24 cellular contexts compared by ENCODE assay signal in genomic region chr14:30240685-30241084, GRCh38.
"Had no signal": no experiment of that assay in that cellular context is flagged by ENCODE, and none has a peak within 500 bp of the region (broad histone marks: within the 10 kb centered on the region; RNA-seq: fewer than 3 reads in every experiment).

No MANE protein-coding gene starts in this region.

- H3K9me3 Mint-ChIP-seq: T-helper 1 cell treated with Interleukin-12 subunit alpha and Interleukin-12 subunit beta and Interleukin-4 antibody, amounts not matched to agents 30 μg/mL and 1 μg/mL, for 36 hours had no signal

- H3K27ac Mint-ChIP-seq: activated naive CD8-positive, alpha-beta T cell treated with anti-CD3 and anti-CD28 coated beads for 36 hours; natural killer cell treated with Interleukin-12 subunit alpha and Interleukin-12 subunit beta and Interleukin-15 and Interleukin-18, amount 100 ng/mL, for 72 hours; stimulated activated naive B cell treated with anti-CD40 and anti-IgM and Interleukin-4, amounts not matched to agents 10 μg/mL and 1 μg/mL and 100 μg/mL, for 72 hours; T-helper 1 cell treated with Interleukin-12 subunit alpha and Interleukin-12 subunit beta and Interleukin-4 antibody, amounts not matched to agents 30 μg/mL and 1 μg/mL, for 36 hours; type B pancreatic cell had no signal

- ATAC-seq: gastrocnemius medialis; left ventricle myocardium superior; natural killer cell treated with Interleukin-12 subunit alpha and Interleukin-12 subunit beta and Interleukin-15 and Interleukin-18, amount 100 ng/mL, for 72 hours; stimulated activated naive B cell treated with anti-CD40 and anti-IgM and Interleukin-4, amounts not matched to agents 10 μg/mL and 1 μg/mL and 100 μg/mL, for 72 hours had no signal

- H3K4me3 Mint-ChIP-seq: activated naive CD8-positive, alpha-beta T cell treated with anti-CD3 and anti-CD28 coated beads for 36 hours; natural killer cell treated with Interleukin-12 subunit alpha and Interleukin-12 subunit beta and Interleukin-15 and Interleukin-18, amount 100 ng/mL, for 72 hours; stimulated activated naive B cell treated with anti-CD40 and anti-IgM and Interleukin-4, amounts not matched to agents 10 μg/mL and 1 μg/mL and 100 μg/mL, for 72 hours; T-helper 1 cell treated with Interleukin-12 subunit alpha and Interleukin-12 subunit beta and Interleukin-4 antibody, amounts not matched to agents 30 μg/mL and 1 μg/mL, for 36 hours; type B pancreatic cell had no signal

- H3K36me3 Mint-ChIP-seq: activated naive CD8-positive, alpha-beta T cell treated with anti-CD3 and anti-CD28 coated beads for 36 hours; natural killer cell treated with Interleukin-12 subunit alpha and Interleukin-12 subunit beta and Interleukin-15 and Interleukin-18, amount 100 ng/mL, for 72 hours; stimulated activated naive B cell treated with anti-CD40 and anti-IgM and Interleukin-4, amounts not matched to agents 10 μg/mL and 1 μg/mL and 100 μg/mL, for 72 hours; type B pancreatic cell had no signal

- H3K4me1 Mint-ChIP-seq: activated naive CD8-positive, alpha-beta T cell treated with anti-CD3 and anti-CD28 coated beads for 36 hours; stimulated activated naive B cell treated with anti-CD40 and anti-IgM and Interleukin-4, amounts not matched to agents 10 μg/mL and 1 μg/mL and 100 μg/mL, for 72 hours had no signal

- H3K27me3 Mint-ChIP-seq: natural killer cell treated with Interleukin-12 subunit alpha and Interleukin-12 subunit beta and Interleukin-15 and Interleukin-18, amount 100 ng/mL, for 72 hours; stimulated activated naive B cell treated with anti-CD40 and anti-IgM and Interleukin-4, amounts not matched to agents 10 μg/mL and 1 μg/mL and 100 μg/mL, for 72 hours; type B pancreatic cell had no signal

- DNase-seq: activated CD4-positive, alpha-beta T cell treated with anti-CD3 and anti-CD28 coated beads for 4 hours; activated CD4-positive, alpha-beta T cell treated with anti-CD3 and anti-CD28 coated beads, Interleukin-2, amount 50 U/mL, for 48 hours; activated CD4-positive, CD25-positive, alpha-beta regulatory T cell; activated CD8-positive, alpha-beta memory T cell treated with anti-CD3 and anti-CD28 coated beads, Interleukin-2, amount 50 U/mL, for 48 hours; activated naive CD4-positive, alpha-beta T cell treated with Interleukin-2 at 50 U/mL for 16 hours; activated naive CD8-positive, alpha-beta T cell treated with anti-CD3 and anti-CD28 coated beads for 36 hours; activated T-cell treated with anti-CD3 and anti-CD28 coated beads, Interleukin-2, amount 50 U/mL, for 48 hours; amniotic stem cell; cerebellar nuclear complex; cortex of kidney; gastrocnemius medialis; left ventricle myocardium superior; mammary epithelial cell; midbrain; sigmoid colon; stimulated activated CD4-positive, alpha-beta T cell treated with anti-CD3 and anti-CD28 coated beads, Interleukin-2, amount 100 ng/mL, for 48 hours; stimulated activated CD8-positive, alpha-beta memory T cell treated with anti-CD3 and anti-CD28 coated beads, Interleukin-4, amount 100 ng/mL, for 48 hours; stimulated activated naive B cell treated with anti-CD40 and anti-IgM and Interleukin-4, amounts not matched to agents 10 μg/mL and 1 μg/mL and 100 μg/mL, for 72 hours; T1000 had no signal

- H3K4me3 ChIP-seq: gastrocnemius medialis, sigmoid colon, thoracic aorta, vagina had no signal
